ENCODE assay signal across 8 cellular contexts in genomic region chr2:224449212-224450147, GRCh38. TPM values are rescaled to one million over a fixed set of nuclear protein-coding genes. Genes with fewer than 3 reads are reported as not detected.
DNase-seq lines count a peak whose midpoint lies in the region; ATAC-seq and TF ChIP-seq lines count a peak whose summit lies in the region.

No MANE protein-coding gene starts in this region.

- no peaks in the 10 kb centered on the region for H3K4me1 Mint-ChIP-seq in activated naive CD4-positive, alpha-beta T cell treated with anti-CD3 and anti-CD28 coated beads for 36 hours (ENCODE audit: low read depth)

- H3K9me3 Mint-ChIP-seq in activated naive CD4-positive, alpha-beta T cell treated with anti-CD3 and anti-CD28 coated beads for 36 hours = no peaks in the 10 kb centered on the region

- CTCF ChIA-PET in activated naive CD4-positive, alpha-beta T cell treated with anti-CD3 and anti-CD28 coated beads for 36 hours (lab: Charles Lee) = interaction anchor here (0.6 to 1.4 kb wide), 9 partner anchors 9 to 202 kb away, joined by 3 to 5 read pairs (median 4); no protein-coding TSS in a partner anchor

- H3K36me3 Mint-ChIP-seq in activated naive CD4-positive, alpha-beta T cell treated with anti-CD3 and anti-CD28 coated beads for 36 hours (ENCODE audit: low read depth) = no peaks in the 10 kb centered on the region

- H3K4me1 ChIP-seq in colonic mucosa (no peaks in the 10 kb centered on the region), neutrophil (ENCODE audit: control insufficient read depth in 1 of 2, insufficient read depth in 1 of 2, low read depth in 1 of 2, low read length in 1 of 2) (no peaks in the 10 kb centered on the region), aorta (ENCODE audit: control insufficient read depth in 1 of 2, insufficient read depth in 2 of 2, low read length in 2 of 2) (no peaks in the 10 kb centered on the region)

- H3K36me3 ChIP-seq in colonic mucosa (no peaks in the 10 kb centered on the region), neutrophil (no peaks in the 10 kb centered on the region), aorta (ENCODE audit: control insufficient read depth in 1 of 2, insufficient read depth in 2 of 2, low read length in 1 of 2) (no peaks in the 10 kb centered on the region)

- ATAC-seq in aorta (ENCODE audit: low FRiP score) = no peak

- no peak overlapping the region for H3K4me3 ChIP-seq in colonic mucosa
- H3K4me3 ChIP-seq in neutrophil (ENCODE audit: low read depth in 1 of 2, low read length in 1 of 2) = no peak overlapping the region
- H3K4me3 ChIP-seq in aorta (ENCODE audit: low read length in 2 of 2) = no peak overlapping the region

- H3K27ac Mint-ChIP-seq in activated naive CD4-positive, alpha-beta T cell treated with anti-CD3 and anti-CD28 coated beads for 36 hours = no peak overlapping the region

- H3K27me3 ChIP-seq in colonic mucosa (no peaks in the 10 kb centered on the region), neutrophil (peaks cover 1% of the 10 kb centered on the region), aorta (ENCODE audit: control insufficient read depth in 1 of 2, insufficient read depth in 2 of 2, low read length in 1 of 2) (no peaks in the 10 kb centered on the region)

- DNase-seq in activated naive CD4-positive, alpha-beta T cell treated with anti-CD3 and anti-CD28 coated beads for 36 hours = peak; percentile 41
- no peak for DNase-seq in activated naive CD4-positive, alpha-beta T cell treated with Interleukin-2 at 50 U/mL for 16 hours
- DNase-seq in NCI-H1694 (lab: John Stamatoyannopoulos, UW) (peak; percentile 3), colonic mucosa (no peak), middle frontal gyrus (ENCODE audit: extremely low spot score, low spot score) (no peak), NCI-H82 treated with DMSO at 0.1 percent for 48 hours (lab: John Stamatoyannopoulos, UW; ENCODE audit: unreplicated experiment) (no peak), aorta (no peak)

- peak; percentile 35 for TF ChIP-seq CTCF in colonic mucosa (IDR thresholded peaks at IDR 0.05)
- TF ChIP-seq CTCF in neutrophil (IDR thresholded peaks at IDR 0.05) = peak; percentile 15

- H3K9me3 ChIP-seq in colonic mucosa (no peaks in the 10 kb centered on the region), neutrophil (no peaks in the 10 kb centered on the region), aorta (ENCODE audit: control insufficient read depth, low read length) (no peaks in the 10 kb centered on the region)

- peaks cover 3% of the 10 kb centered on the region for H3K27me3 Mint-ChIP-seq in activated naive CD4-positive, alpha-beta T cell treated with anti-CD3 and anti-CD28 coated beads for 36 hours (ENCODE audit: low read depth)

- 52 to 58% methylated on average over 4 of the region's 4 CpGs for WGBS in aorta, 2 donors

- intact Hi-C loops in activated naive CD4-positive, alpha-beta T cell treated with anti-CD3 and anti-CD28 coated beads for 36 hours (cut with micrococcal nuclease) = loop anchor here (1.0 to 5.0 kb wide), 2 partner anchors 92 to 203 kb away; no protein-coding TSS in a partner anchor
- intact Hi-C loops in colonic mucosa (cut with DNase I) (no loop called here), aorta (cut with DNase I) (loop anchor here in 1 of 2 donors (10.0 kb wide), 1 partner anchor 95 kb away; no protein-coding TSS in a partner anchor)

- H3K4me3 Mint-ChIP-seq in activated naive CD4-positive, alpha-beta T cell treated with anti-CD3 and anti-CD28 coated beads for 36 hours = no peak overlapping the region

- H3K27ac ChIP-seq in colonic mucosa (no peak overlapping the region), neutrophil (no peak overlapping the region), aorta (ENCODE audit: low read depth in 1 of 2, low read length in 2 of 2) (no peak overlapping the region)

- no peak overlapping the region for H3K9ac ChIP-seq in colonic mucosa (ENCODE audit: low read depth in 2 of 2, low read length in 2 of 2)

RNA-seq across cellular contexts. Expression of gene FAM124B, which starts 47.6 kb away (rescaled TPM):
- under 1 TPM; 0.32 to 0.43 TPM for total RNA-seq in activated naive CD4-positive, alpha-beta T cell treated with anti-CD3 and anti-CD28 coated beads for 36 hours
- total RNA-seq in colonic mucosa = under 1 TPM; 0.37 to 0.42 TPM
- 1 to 10 TPM; 2.4 to 4.8 TPM for total RNA-seq in aorta
- polyA plus RNA-seq in aorta = not detected

Comparison
In these comparisons a context has a peak if more than half of its experiments do, and no peak if none do; other contexts are left out.
1. DNase-seq: peak in activated naive CD4-positive, alpha-beta T cell treated with anti-CD3 and anti-CD28 coated beads for 36 hours (single experiment) and NCI-H1694 (single experiment); none in activated naive CD4-positive, alpha-beta T cell treated with Interleukin-2 at 50 U/mL for 16 hours (single experiment), colonic mucosa (single experiment), middle frontal gyrus (single experiment), NCI-H82 treated with DMSO at 0.1 percent for 48 hours (single experiment) and aorta (0 of 2).